ENCODE assay signal across 8 cellular contexts in the genomic region with DNA sequence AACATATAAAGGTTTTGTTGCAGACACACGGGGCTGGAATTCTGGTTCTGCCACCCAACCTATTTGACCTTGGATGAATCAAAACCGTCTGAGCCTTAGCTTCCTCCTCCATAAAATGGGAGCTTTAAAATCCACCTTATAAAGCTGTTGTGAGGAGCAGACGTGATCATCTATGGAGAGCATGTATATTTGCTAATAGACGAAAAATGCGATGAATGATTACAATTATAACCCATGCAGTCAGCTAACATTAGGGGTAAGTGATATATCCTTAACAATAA. TPM values are rescaled to one million over a fixed set of nuclear protein-coding genes. Genes with fewer than 3 reads are reported as not detected.
A peak's percentile ranks its signal among the peaks of the same experiment; 100 is the strongest.
DNase-seq lines count a peak whose midpoint lies in the region; ATAC-seq and TF ChIP-seq lines count a peak whose summit lies in the region.

No MANE protein-coding gene starts in this region.

- peaks cover 18% of the 10 kb centered on the region for H3K4me1 Mint-ChIP-seq in stimulated activated effector memory CD8-positive, alpha-beta T cell treated with anti-CD3 and anti-CD28 coated beads, Interleukin-12 subunit alpha, Interleukin-12 subunit beta, amount 100 ng/mL, for 72 hours

- H3K9me3 ChIP-seq in gastroesophageal sphincter, result no peaks in the 10 kb centered on the region

- peaks cover 71% of the 10 kb centered on the region for H3K36me3 Mint-ChIP-seq in stimulated activated effector memory CD8-positive, alpha-beta T cell treated with anti-CD3 and anti-CD28 coated beads, Interleukin-12 subunit alpha, Interleukin-12 subunit beta, amount 100 ng/mL, for 72 hours

- peak overlapping the region; percentile 76 for H3K27ac ChIP-seq in VCaP
- H3K27ac ChIP-seq in gastroesophageal sphincter, result peak overlapping the region in 3 of 4 donors; percentile 95 to 99 (median 97)

- TF ChIP-seq CTCF in VCaP (conservative IDR thresholded peaks at IDR 0.05) (no peak), gastroesophageal sphincter (IDR thresholded peaks at IDR 0.05) (no peak)

- H3K27me3 ChIP-seq in gastroesophageal sphincter, result no peaks in the 10 kb centered on the region

- WGBS in gastroesophageal sphincter (ENCODE audit: low coverage in 1 of 2), 2 donors, result 22 to 38% methylated on average over 5 of the region's 5 CpGs

- DNase-seq in DMS53 (lab: John Stamatoyannopoulos, UW), result peak; percentile 41
- no peak for DNase-seq in DMS53 treated with DMSO at 0.1 percent for 48 hours (lab: John Stamatoyannopoulos, UW; ENCODE audit: unreplicated experiment)
- no peak for DNase-seq in stimulated activated effector memory CD8-positive, alpha-beta T cell treated with anti-CD3 and anti-CD28 coated beads, Interleukin-12 subunit alpha, Interleukin-12 subunit beta, amount 100 ng/mL, for 72 hours (ENCODE audit: low spot score in 2 of 2)
- DNase-seq in 8988T, result no peak
- no peak for DNase-seq in LoVo (ENCODE audit: low spot score)
- no peak for DNase-seq in GOT3 (lab: John Stamatoyannopoulos, UW)

- peak overlapping the region; percentile 96 for H3K27ac Mint-ChIP-seq in stimulated activated effector memory CD8-positive, alpha-beta T cell treated with anti-CD3 and anti-CD28 coated beads, Interleukin-12 subunit alpha, Interleukin-12 subunit beta, amount 100 ng/mL, for 72 hours

- peak overlapping the region; percentile 66 to 79 for H3K4me3 ChIP-seq in gastroesophageal sphincter

- TF ChIP-seq POLR2A in gastroesophageal sphincter (IDR thresholded peaks at IDR 0.05), result no peak

- ATAC-seq in gastroesophageal sphincter, result no peak
- ATAC-seq in stimulated activated effector memory CD8-positive, alpha-beta T cell treated with anti-CD3 and anti-CD28 coated beads, Interleukin-12 subunit alpha, Interleukin-12 subunit beta, amount 100 ng/mL, for 72 hours, result no peak

- TF ChIP-seq EP300 in gastroesophageal sphincter (IDR thresholded peaks at IDR 0.05), result no peak

- H3K9me3 Mint-ChIP-seq in stimulated activated effector memory CD8-positive, alpha-beta T cell treated with anti-CD3 and anti-CD28 coated beads, Interleukin-12 subunit alpha, Interleukin-12 subunit beta, amount 100 ng/mL, for 72 hours, result no peaks in the 10 kb centered on the region

- no peaks in the 10 kb centered on the region for H3K36me3 ChIP-seq in gastroesophageal sphincter

- peak overlapping the region; percentile 82 for H3K4me3 Mint-ChIP-seq in stimulated activated effector memory CD8-positive, alpha-beta T cell treated with anti-CD3 and anti-CD28 coated beads, Interleukin-12 subunit alpha, Interleukin-12 subunit beta, amount 100 ng/mL, for 72 hours

- peaks cover 0 to 34% (median 12%) of the 10 kb centered on the region in 3 donors for H3K4me1 ChIP-seq in gastroesophageal sphincter

RNA-seq across cellular contexts. Expression of gene NUP153, which starts 0.6 kb away (rescaled TPM):
- total RNA-seq in gastroesophageal sphincter, result 10 to 100 TPM; 28.8 to 41.6 (median 31.2) TPM
